In genomic region chr6:3270258-3270657, GRCh38 we compare ENCODE assay signal across 9 cellular contexts. TPM values are rescaled to one million over a fixed set of nuclear protein-coding genes. Genes with fewer than 3 reads are reported as not detected.
"Had no signal": no experiment of that assay in that cellular context is flagged by ENCODE, and none has a peak within 500 bp of the region (broad histone marks: within the 10 kb centered on the region; RNA-seq: fewer than 3 reads in every experiment).

No MANE protein-coding gene starts in this region.

- DNase-seq: activated CD4-positive, alpha-beta memory T cell treated with anti-CD3 and anti-CD28 coated beads, Interleukin-2, amount 10 ng/mL, durations not matched to agents 7 days and 5 days; activated CD4-positive, alpha-beta T cell treated with anti-CD3 and anti-CD28 coated beads for 1 hour; activated naive CD4-positive, alpha-beta T cell; stimulated activated naive B cell treated with anti-CD40 and anti-IgM and Interleukin-4, amounts not matched to agents 10 μg/mL and 1 μg/mL and 100 μg/mL, for 72 hours; substantia nigra; T-helper 9 cell; trophoblast cell had no signal

- H3K27me3 ChIP-seq: SJSA1 had no signal

- ATAC-seq: stimulated activated naive B cell treated with anti-CD40 and anti-IgM and Interleukin-4, amounts not matched to agents 10 μg/mL and 1 μg/mL and 100 μg/mL, for 72 hours had no signal

- H3K27ac ChIP-seq: SJSA1 had no signal

- H3K4me3 ChIP-seq: SJSA1 had no signal

- H3K9me3 Mint-ChIP-seq: activated CD4-positive, alpha-beta memory T cell treated with anti-CD3 and anti-CD28 coated beads, Interleukin-2, amount 10 ng/mL, durations not matched to agents 7 days and 5 days; dendritic cell treated with granulocyte-macrophage colony-stimulating factor and Interleukin-4, amounts not matched to agents 40 ng/mL and 50 ng/mL, for 4 days; stimulated activated naive B cell treated with anti-CD40 and anti-IgM and Interleukin-4, amounts not matched to agents 10 μg/mL and 1 μg/mL and 100 μg/mL, for 72 hours had no signal

- H3K9me3 ChIP-seq: SJSA1 had no signal

- H3K4me1 ChIP-seq: SJSA1 had no signal

- H3K27me3 Mint-ChIP-seq: activated CD4-positive, alpha-beta memory T cell treated with anti-CD3 and anti-CD28 coated beads, Interleukin-2, amount 10 ng/mL, durations not matched to agents 7 days and 5 days; dendritic cell treated with granulocyte-macrophage colony-stimulating factor and Interleukin-4, amounts not matched to agents 40 ng/mL and 50 ng/mL, for 4 days; stimulated activated naive B cell treated with anti-CD40 and anti-IgM and Interleukin-4, amounts not matched to agents 10 μg/mL and 1 μg/mL and 100 μg/mL, for 72 hours had no signal

- H3K4me3 Mint-ChIP-seq: activated CD4-positive, alpha-beta memory T cell treated with anti-CD3 and anti-CD28 coated beads, Interleukin-2, amount 10 ng/mL, durations not matched to agents 7 days and 5 days; dendritic cell treated with granulocyte-macrophage colony-stimulating factor and Interleukin-4, amounts not matched to agents 40 ng/mL and 50 ng/mL, for 4 days; stimulated activated naive B cell treated with anti-CD40 and anti-IgM and Interleukin-4, amounts not matched to agents 10 μg/mL and 1 μg/mL and 100 μg/mL, for 72 hours had no signal

- H3K27ac Mint-ChIP-seq: activated CD4-positive, alpha-beta memory T cell treated with anti-CD3 and anti-CD28 coated beads, Interleukin-2, amount 10 ng/mL, durations not matched to agents 7 days and 5 days; dendritic cell treated with granulocyte-macrophage colony-stimulating factor and Interleukin-4, amounts not matched to agents 40 ng/mL and 50 ng/mL, for 4 days; stimulated activated naive B cell treated with anti-CD40 and anti-IgM and Interleukin-4, amounts not matched to agents 10 μg/mL and 1 μg/mL and 100 μg/mL, for 72 hours had no signal

RNA-seq across cellular contexts. Expression of gene TUBB2B, which starts 42.8 kb away (rescaled TPM):
- total RNA-seq: activated CD4-positive, alpha-beta memory T cell treated with anti-CD3 and anti-CD28 coated beads, Interleukin-2, amount 10 ng/mL, durations not matched to agents 7 days and 5 days had no signal
